Comparison of ENCODE assay signal across 20 cellular contexts in genomic region chr12:94271351-94271750, GRCh38.
DNase-seq lines count a peak whose midpoint lies in the region; ATAC-seq and TF ChIP-seq lines count a peak whose summit lies in the region.
"Had no signal": no experiment of that assay in that cellular context is flagged by ENCODE, and none has a peak within 500 bp of the region (broad histone marks: within the 10 kb centered on the region; RNA-seq: fewer than 3 reads in every experiment).

No MANE protein-coding gene starts in this region.

- H3K36me3 Mint-ChIP-seq in activated CD4-positive, alpha-beta T cell treated with anti-CD3 and anti-CD28 coated beads for 36 hours (ENCODE audit: low read depth): peaks cover 11% of the 10 kb centered on the region

- no peaks in the 10 kb centered on the region for H4K20me1 ChIP-seq in OCI-LY3 (ENCODE audit: insufficient read depth, low read length)

- H3K4me1 ChIP-seq in OCI-LY3 (ENCODE audit: low read length) (peaks cover 60% of the 10 kb centered on the region), neutrophil (ENCODE audit: control insufficient read depth in 1 of 2, insufficient read depth in 1 of 2, low read depth in 1 of 2, low read length in 1 of 2) (peaks cover 19 to 21% of the 10 kb centered on the region in 2 experiments)
- H3K4me1 ChIP-seq: thyroid gland had no signal

- H3K9me3 Mint-ChIP-seq in activated CD4-positive, alpha-beta T cell treated with anti-CD3 and anti-CD28 coated beads for 36 hours (ENCODE audit: low read depth): no peaks in the 10 kb centered on the region
- H3K9me3 Mint-ChIP-seq: activated CD4-positive, alpha-beta T cell treated with anti-CD3 and anti-CD28 coated beads, Interleukin-2, amount 10 ng/mL, durations not matched to agents 24 days and 14 days; activated naive CD4-positive, alpha-beta T cell treated with anti-CD3 and anti-CD28 coated beads, Interleukin-2, amount 50 U/mL, for 72 hours; neural progenitor cell had no signal

- no peaks in the 10 kb centered on the region for H3K79me2 ChIP-seq in OCI-LY3 (ENCODE audit: low read length)

- no peaks in the 10 kb centered on the region for H3K27me3 ChIP-seq in OCI-LY3 (ENCODE audit: low read depth, low read length)
- H3K27me3 ChIP-seq in neutrophil: no peaks in the 10 kb centered on the region
- H3K27me3 ChIP-seq in WERI-Rb-1 (ENCODE audit: insufficient read depth, low read depth, severe bottlenecking): no peaks in the 10 kb centered on the region
- H3K27me3 ChIP-seq: left lung, neural progenitor cell, thyroid gland had no signal

- TF ChIP-seq CTCF in OCI-LY3 (IDR thresholded peaks at IDR 0.05; ENCODE audit: low read depth, low read length) (no peak), neutrophil (IDR thresholded peaks at IDR 0.05) (no peak), WERI-Rb-1 (IDR thresholded peaks at IDR 0.05; ENCODE audit: low read depth, low read length) (no peak)

- POLR2A ChIA-PET in activated CD4-positive, alpha-beta T cell treated with anti-CD3 and anti-CD28 coated beads for 36 hours (lab: Charles Lee): no interaction called here
- POLR2A ChIA-PET in HEK293T (lab: Yijun Ruan, JAX): no interaction called here

- no peaks in the 10 kb centered on the region for H3K9me3 ChIP-seq in OCI-LY3 (ENCODE audit: insufficient read depth, low read length)
- H3K9me3 ChIP-seq in neutrophil: peaks cover 4% of the 10 kb centered on the region
- H3K9me3 ChIP-seq in WERI-Rb-1 (ENCODE audit: severe bottlenecking): no peaks in the 10 kb centered on the region
- H3K9me3 ChIP-seq: left lung, SK-N-SH, thyroid gland had no signal

- intact Hi-C loops in activated CD4-positive, alpha-beta T cell treated with anti-CD3 and anti-CD28 coated beads for 36 hours (cut with DNase I, micrococcal nuclease): no loop called here

- no peak overlapping the region for H3K27ac ChIP-seq in OCI-LY3 (ENCODE audit: low read length)
- H3K27ac ChIP-seq in neutrophil: peak overlapping the region; percentile 9
- H3K27ac ChIP-seq in WERI-Rb-1: no peak overlapping the region
- H3K27ac ChIP-seq: C4-2B, left lung, neural progenitor cell, thyroid gland had no signal

- H3K36me3 ChIP-seq in OCI-LY3 (replicated peaks; ENCODE audit: low read depth, low read length) (no peaks in the 10 kb centered on the region), neutrophil (peaks cover 89% of the 10 kb centered on the region), WERI-Rb-1 (no peaks in the 10 kb centered on the region)
- H3K36me3 ChIP-seq: neural progenitor cell, thyroid gland had no signal

- H3K4me1 Mint-ChIP-seq in activated CD4-positive, alpha-beta T cell treated with anti-CD3 and anti-CD28 coated beads for 36 hours: peaks cover 57% of the 10 kb centered on the region
- H3K4me1 Mint-ChIP-seq: neural progenitor cell had no signal

- ATAC-seq in activated CD4-positive, alpha-beta T cell treated with anti-CD3 and anti-CD28 coated beads for 36 hours: no peak
- ATAC-seq in HG02588 (IDR thresholded peaks at IDR 0.05; ENCODE audit: unreplicated experiment) (peak; percentile 37), HG02571 (IDR thresholded peaks at IDR 0.05; ENCODE audit: unreplicated experiment) (no peak)
- ATAC-seq: activated naive CD4-positive, alpha-beta T cell treated with anti-CD3 and anti-CD28 coated beads, Interleukin-2, amount 50 U/mL, for 72 hours; left lung had no signal

- no peak overlapping the region for H3K4me3 Mint-ChIP-seq in activated CD4-positive, alpha-beta T cell treated with anti-CD3 and anti-CD28 coated beads for 36 hours
- H3K4me3 Mint-ChIP-seq: activated CD4-positive, alpha-beta T cell treated with anti-CD3 and anti-CD28 coated beads, Interleukin-2, amount 10 ng/mL, durations not matched to agents 24 days and 14 days; neural progenitor cell had no signal

- CTCF ChIA-PET in activated CD4-positive, alpha-beta T cell treated with anti-CD3 and anti-CD28 coated beads for 36 hours (lab: Charles Lee): no interaction called here
- CTCF ChIA-PET in HEK293T (lab: Yijun Ruan, JAX): interaction anchor here (0.6 kb wide), 1 partner anchor 145 kb away, joined by 7 read pairs; no protein-coding TSS in a partner anchor

- H3K27me3 Mint-ChIP-seq in activated CD4-positive, alpha-beta T cell treated with anti-CD3 and anti-CD28 coated beads for 36 hours: no peaks in the 10 kb centered on the region
- H3K27me3 Mint-ChIP-seq: activated CD4-positive, alpha-beta T cell treated with anti-CD3 and anti-CD28 coated beads, Interleukin-2, amount 10 ng/mL, durations not matched to agents 24 days and 14 days had no signal

- H2AFZ ChIP-seq in OCI-LY3 (ENCODE audit: low read depth, low read length): no peak overlapping the region
- H2AFZ ChIP-seq: neural progenitor cell had no signal

- DNase-seq in activated CD4-positive, alpha-beta T cell treated with anti-CD3 and anti-CD28 coated beads for 36 hours: peak; percentile 37
- no peak for DNase-seq in activated CD4-positive, alpha-beta T cell treated with anti-CD3 and anti-CD28 coated beads for 48 hours
- DNase-seq in HEK293T (ENCODE audit: extremely low spot score) (no peak), WERI-Rb-1 (no peak)
- DNase-seq: activated CD4-positive, alpha-beta T cell treated with anti-CD3 and anti-CD28 coated beads, Interleukin-2, amount 10 ng/mL, durations not matched to agents 24 days and 14 days; foreskin melanocyte; HCEC 1CT; Kasumi-1; left lung; NCI-H1436; NCI-H82; SK-N-SH; thyroid gland had no signal

- H3K4me2 ChIP-seq in OCI-LY3 (ENCODE audit: low read length): peak overlapping the region; percentile 44
- H3K4me2 ChIP-seq: neural progenitor cell, SK-N-SH had no signal

- H3K4me3 ChIP-seq in OCI-LY3 (ENCODE audit: low read length): no peak overlapping the region
- H3K4me3 ChIP-seq in neutrophil (ENCODE audit: low read depth in 1 of 2, low read length in 1 of 2): no peak overlapping the region
- no peak overlapping the region for H3K4me3 ChIP-seq in WERI-Rb-1 (ENCODE audit: low read depth, low read length)
- H3K4me3 ChIP-seq: left lung, neural progenitor cell, thyroid gland had no signal

- H3K9ac ChIP-seq in OCI-LY3 (ENCODE audit: low read length): no peak overlapping the region
- H3K9ac ChIP-seq: neural progenitor cell, SK-N-SH had no signal

- no peak overlapping the region for H3K27ac Mint-ChIP-seq in activated CD4-positive, alpha-beta T cell treated with anti-CD3 and anti-CD28 coated beads for 36 hours
- H3K27ac Mint-ChIP-seq: activated CD4-positive, alpha-beta T cell treated with anti-CD3 and anti-CD28 coated beads, Interleukin-2, amount 10 ng/mL, durations not matched to agents 24 days and 14 days; activated naive CD4-positive, alpha-beta T cell treated with anti-CD3 and anti-CD28 coated beads, Interleukin-2, amount 50 U/mL, for 72 hours had no signal

TF ChIP-seq in HEK293T, 16 proteins besides CTCF, POLR2A, EP300 and RAD21:
- TF ChIP-seq ZNF384 (IDR thresholded peaks at IDR 0.05): no peak
- TF ChIP-seq SP1 (IDR thresholded peaks at IDR 0.05): no peak
- TF ChIP-seq ARNT (IDR thresholded peaks at IDR 0.05): no peak
- no peak for TF ChIP-seq NFRKB (IDR thresholded peaks at IDR 0.05)
- no peak for TF ChIP-seq HDGF (IDR thresholded peaks at IDR 0.05; ENCODE audit: borderline replicate concordance)
- no peak for TF ChIP-seq FOXA1 (IDR thresholded peaks at IDR 0.05)
